In genomic region chr2:6602471-6602870, GRCh38 we compare ENCODE assay signal across 27 cellular contexts.
DNase-seq lines count a peak whose midpoint lies in the region; ATAC-seq and TF ChIP-seq lines count a peak whose summit lies in the region.
"Had no signal": no experiment of that assay in that cellular context is flagged by ENCODE, and none has a peak within 500 bp of the region (broad histone marks: within the 10 kb centered on the region; RNA-seq: fewer than 3 reads in every experiment).

No MANE protein-coding gene starts in this region.

- no peak overlapping the region for H4K5ac ChIP-seq in IMR-90 (ENCODE audit: low read depth, low read length)

- no peaks in the 10 kb centered on the region for H3K4me1 Mint-ChIP-seq in GM23338
- H3K4me1 Mint-ChIP-seq in stimulated activated memory B cell treated with anti-CD40 and anti-IgM and Interleukin-4, amounts not matched to agents 10 μg/mL and 1 μg/mL and 100 μg/mL, for 72 hours, result no peaks in the 10 kb centered on the region
- H3K4me1 Mint-ChIP-seq in effector memory CD8-positive, alpha-beta T cell (ENCODE audit: low read depth in 2 of 2), result no peaks in the 10 kb centered on the region
- H3K4me1 Mint-ChIP-seq: B cell had no signal

- peaks cover 58% of the 10 kb centered on the region for H3K9me3 Mint-ChIP-seq in GM23338
- H3K9me3 Mint-ChIP-seq in stimulated activated memory B cell treated with anti-CD40 and anti-IgM and Interleukin-4, amounts not matched to agents 10 μg/mL and 1 μg/mL and 100 μg/mL, for 72 hours, result no peaks in the 10 kb centered on the region
- no peaks in the 10 kb centered on the region for H3K9me3 Mint-ChIP-seq in effector memory CD8-positive, alpha-beta T cell
- H3K9me3 Mint-ChIP-seq: CD8-positive, alpha-beta T cell had no signal

- no peak for TF ChIP-seq RAD21 in IMR-90 (IDR thresholded peaks at IDR 0.05; ENCODE audit: low read length)

- intact Hi-C loops in IMR-90 (cut with micrococcal nuclease), result no loop called here

- no peak overlapping the region for H4K91ac ChIP-seq in IMR-90 (ENCODE audit: insufficient read depth, low read depth, low read length)

- DNase-seq in GM23338 (ENCODE audit: low spot score) (no peak), IMR-90 (peak; percentile 2), astrocyte of the spinal cord (ENCODE audit: low read depth, low spot score) (peak; percentile 5)
- no peak for DNase-seq in effector memory CD8-positive, alpha-beta T cell
- DNase-seq: Caco-2; CD8-positive, alpha-beta T cell; DMS79 treated with DMSO at 0.1 percent for 48 hours; H9; HFFc6; Kasumi-1; NCI-H1105; NCI-H1436 treated with DMSO at 0.1 percent for 48 hours; NCI-H1930; NCI-H2107; NCI-H446; NCI-H524 treated with DMSO at 0.1 percent for 48 hours; NCI-H774; NK-92 treated with Interleukin-12 subunit alpha and Interleukin-12 subunit beta, amount 100 ng/mL, for 24 hours; PC-9; Right ventricle myocardium superior; RPMI8226 had no signal

- no peaks in the 10 kb centered on the region for H3K79me2 ChIP-seq in GM23338 (replicated peaks; ENCODE audit: insufficient read depth)

- H3K27ac ChIP-seq in GM23338 (ENCODE audit: low read depth) (no peak overlapping the region), IMR-90 (ENCODE audit: insufficient read depth, low read length) (no peak overlapping the region)
- H3K27ac ChIP-seq: C4-2B, PC-9, SJSA1 had no signal

- no peaks in the 10 kb centered on the region for H3K27me3 Mint-ChIP-seq in GM23338 (ENCODE audit: insufficient read depth, low read depth, poor library complexity)
- no peaks in the 10 kb centered on the region for H3K27me3 Mint-ChIP-seq in stimulated activated memory B cell treated with anti-CD40 and anti-IgM and Interleukin-4, amounts not matched to agents 10 μg/mL and 1 μg/mL and 100 μg/mL, for 72 hours
- H3K27me3 Mint-ChIP-seq in effector memory CD8-positive, alpha-beta T cell, result no peaks in the 10 kb centered on the region
- H3K27me3 Mint-ChIP-seq: B cell had no signal

- no peak overlapping the region for H3K4me3 Mint-ChIP-seq in GM23338
- H3K4me3 Mint-ChIP-seq in stimulated activated memory B cell treated with anti-CD40 and anti-IgM and Interleukin-4, amounts not matched to agents 10 μg/mL and 1 μg/mL and 100 μg/mL, for 72 hours, result no peak overlapping the region
- H3K4me3 Mint-ChIP-seq in effector memory CD8-positive, alpha-beta T cell, result no peak overlapping the region
- H3K4me3 Mint-ChIP-seq: B cell; CD8-positive, alpha-beta T cell; H9; HFFc6 had no signal

- H3K36me3 Mint-ChIP-seq in GM23338 (ENCODE audit: low read depth), result peaks cover 4% of the 10 kb centered on the region; the same call in 2 of the 3 replicates
- no peaks in the 10 kb centered on the region for H3K36me3 Mint-ChIP-seq in stimulated activated memory B cell treated with anti-CD40 and anti-IgM and Interleukin-4, amounts not matched to agents 10 μg/mL and 1 μg/mL and 100 μg/mL, for 72 hours
- H3K36me3 Mint-ChIP-seq in effector memory CD8-positive, alpha-beta T cell (ENCODE audit: insufficient read depth), result no peaks in the 10 kb centered on the region
- H3K36me3 Mint-ChIP-seq: CD8-positive, alpha-beta T cell had no signal

- ATAC-seq in GM23338, result no peak
- no peak for ATAC-seq in IMR-90 (ENCODE audit: low read depth)
- peak; percentile 16 for ATAC-seq in stimulated activated memory B cell treated with anti-CD40 and anti-IgM and Interleukin-4, amounts not matched to agents 10 μg/mL and 1 μg/mL and 100 μg/mL, for 72 hours
- no peak for ATAC-seq in GM19455 (IDR thresholded peaks at IDR 0.05; ENCODE audit: unreplicated experiment)
- ATAC-seq in effector memory CD8-positive, alpha-beta T cell (replicated peaks), result no peak
- no peak for ATAC-seq in HG02588 (IDR thresholded peaks at IDR 0.05; ENCODE audit: unreplicated experiment)
- ATAC-seq: CD8-positive, alpha-beta T cell had no signal

- no peaks in the 10 kb centered on the region for H3F3A ChIP-seq in GM23338 (replicated peaks; ENCODE audit: low read depth)

- dilution Hi-C loops in IMR-90 (cut with HindIII; ENCODE audit: low sequenced_read_pairs, unreplicated experiment), result no loop called here

- H3K27ac Mint-ChIP-seq in GM23338, result no peak overlapping the region
- no peak overlapping the region for H3K27ac Mint-ChIP-seq in stimulated activated memory B cell treated with anti-CD40 and anti-IgM and Interleukin-4, amounts not matched to agents 10 μg/mL and 1 μg/mL and 100 μg/mL, for 72 hours
- no peak overlapping the region for H3K27ac Mint-ChIP-seq in effector memory CD8-positive, alpha-beta T cell
- H3K27ac Mint-ChIP-seq: B cell; CD8-positive, alpha-beta T cell; H9; HFFc6 had no signal

- no peak for TF ChIP-seq POLR2A in IMR-90 (IDR thresholded peaks at IDR 0.05; ENCODE audit: low read depth, low read length)

- H3K27me3 ChIP-seq in GM23338 (ENCODE audit: insufficient read depth), result no peaks in the 10 kb centered on the region
- H3K27me3 ChIP-seq in IMR-90 (ENCODE audit: control insufficient read depth, insufficient read depth, low read length), result no peaks in the 10 kb centered on the region
- H3K27me3 ChIP-seq: SJSA1 had no signal

- H4K8ac ChIP-seq in IMR-90 (ENCODE audit: low read depth in 2 of 2, low read length in 2 of 2), result no peak overlapping the region

- BruUV-seq in IMR-90 (replicated peaks; lab: Mats Ljungman, UMichigan), result no TSS peak

- H3K4me2 ChIP-seq in GM23338, result no peak overlapping the region
- no peak overlapping the region for H3K4me2 ChIP-seq in IMR-90 (ENCODE audit: low read depth, low read length)
- H3K4me2 ChIP-seq: PC-9 had no signal

- no peak overlapping the region for H3K14ac ChIP-seq in IMR-90 (replicated peaks; ENCODE audit: low read depth, low read length)

- in situ Hi-C loops in IMR-90 (cut with MboI; ENCODE audit: low sequenced_read_pairs), result no loop called here
- in situ Hi-C loops in astrocyte of the spinal cord (cut with HindIII; ENCODE audit: low sequenced_read_pairs), result no loop called here

- H3K56ac ChIP-seq in IMR-90 (ENCODE audit: extremely low read depth, insufficient read depth, low read length), result no peak overlapping the region

- CTCF ChIA-PET in IMR-90 (lab: Yijun Ruan, JAX), result no interaction called here

- no peak overlapping the region for H2BK20ac ChIP-seq in IMR-90 (ENCODE audit: low read depth, low read length)

- no peak overlapping the region for H2BK15ac ChIP-seq in IMR-90 (ENCODE audit: low read depth, low read length)

- H3K4me3 ChIP-seq in GM23338, result no peak overlapping the region
- H3K4me3 ChIP-seq in IMR-90 (ENCODE audit: insufficient read depth, low read depth, low read length), result no peak overlapping the region
- H3K4me3 ChIP-seq in astrocyte of the spinal cord (ENCODE audit: low read depth, low read length), result no peak overlapping the region
- H3K4me3 ChIP-seq: PC-9, SJSA1 had no signal

- no peak for TF ChIP-seq CTCF in GM23338 (conservative IDR thresholded peaks at IDR 0.05; ENCODE audit: low read depth in 2 of 2)
- no peak for TF ChIP-seq CTCF in IMR-90 (conservative IDR thresholded peaks at IDR 0.05; ENCODE audit: low read depth, low read length)
- TF ChIP-seq CTCF in astrocyte of the spinal cord (IDR thresholded peaks at IDR 0.05; ENCODE audit: low read depth, low read length), result no peak

- no peaks in the 10 kb centered on the region for H3K4me1 ChIP-seq in GM23338 (ENCODE audit: insufficient read depth)
- H3K4me1 ChIP-seq in IMR-90 (ENCODE audit: control insufficient read depth, insufficient read depth, low read length), result no peaks in the 10 kb centered on the region
- H3K4me1 ChIP-seq: Caco-2, SJSA1 had no signal

- no peaks in the 10 kb centered on the region for H3K9me1 ChIP-seq in IMR-90 (ENCODE audit: insufficient read depth, low read length)

- no peak overlapping the region for H2AK9ac ChIP-seq in IMR-90 (replicated peaks; ENCODE audit: low read depth, low read length, poor library complexity)

- POLR2A ChIA-PET in IMR-90 (lab: Charles Lee; ENCODE audit: unreplicated experiment), result no interaction called here

- peaks cover 3% of the 10 kb centered on the region; the same call in 1 of the 2 replicates for H3K9me3 ChIP-seq in IMR-90 (ENCODE audit: control insufficient read depth, insufficient read depth, low read length)
- H3K9me3 ChIP-seq: Caco-2 had no signal

- no peak overlapping the region for H3K23ac ChIP-seq in IMR-90 (ENCODE audit: low read depth, low read length)

- no peak overlapping the region for H2AK5ac ChIP-seq in IMR-90 (ENCODE audit: low read depth, low read length)

- no peak overlapping the region for H2BK120ac ChIP-seq in IMR-90 (ENCODE audit: low read depth, low read length)

- H3K36me3 ChIP-seq in GM23338 (ENCODE audit: insufficient read depth), result no peaks in the 10 kb centered on the region
- no peaks in the 10 kb centered on the region for H3K36me3 ChIP-seq in IMR-90 (ENCODE audit: control insufficient read depth, insufficient read depth, low read length)
- H3K36me3 ChIP-seq: SJSA1 had no signal

- H3K18ac ChIP-seq in IMR-90 (ENCODE audit: low read depth, low read length), result no peak overlapping the region

- no peaks in the 10 kb centered on the region for H3K9me2 ChIP-seq in GM23338 (ENCODE audit: insufficient read depth)

- H2BK5ac ChIP-seq in IMR-90 (ENCODE audit: low read depth, low read length, poor library complexity, severe bottlenecking), result no peak overlapping the region

- H3K9ac ChIP-seq in IMR-90 (ENCODE audit: low read depth, low read length), result no peak overlapping the region

- no peaks in the 10 kb centered on the region for H4K20me1 ChIP-seq in GM23338 (replicated peaks; ENCODE audit: insufficient read depth)
- H4K20me1 ChIP-seq in IMR-90 (ENCODE audit: insufficient read depth, low read length), result no peaks in the 10 kb centered on the region

- H3K4ac ChIP-seq in IMR-90 (ENCODE audit: low read depth, low read length), result no peak overlapping the region

- H3K79me1 ChIP-seq in IMR-90 (ENCODE audit: low read depth in 1 of 2, low read length in 2 of 2), result no peaks in the 10 kb centered on the region

- H2AFZ ChIP-seq in GM23338 (peak overlapping the region; percentile 40; the same call in 1 of the 2 replicates), IMR-90 (replicated peaks; ENCODE audit: low read length, poor library complexity) (peak overlapping the region; percentile 25)
- H2AFZ ChIP-seq: PC-9 had no signal

- WGBS in IMR-90 (ENCODE audit: extremely low coverage in 2 of 2, insufficient read length in 1 of 2), 2 experiments, result no CpG with 5 or more reads among the region's 4 CpGs

TF ChIP-seq in GM23338, 12 proteins besides CTCF, POLR2A, EP300 and RAD21 (continues in another document):
- TF ChIP-seq ZNF331 (CRISPR knock-in tag; IDR thresholded peaks at IDR 0.05; ENCODE audit: low read depth) (no peak), STAT1 (IDR thresholded peaks at IDR 0.05; ENCODE audit: unreplicated experiment) (no peak), POLR2AphosphoS5 (IDR thresholded peaks at IDR 0.05; ENCODE audit: low read depth) (no peak), ZNF114 (CRISPR knock-in tag; IDR thresholded peaks at IDR 0.05) (no peak), CREB1 (CRISPR knock-in tag; IDR thresholded peaks at IDR 0.05; ENCODE audit: low read depth) (no peak)

TF ChIP-seq in IMR-90, 13 proteins besides CTCF, POLR2A, EP300 and RAD21 (continues in another document):
- no peak for TF ChIP-seq CEBPB (IDR thresholded peaks at IDR 0.05; ENCODE audit: low read depth, low read length)
- no peak for TF ChIP-seq MXI1 (IDR thresholded peaks at IDR 0.05; ENCODE audit: borderline replicate concordance, low read depth, low read length)
- TF ChIP-seq RCOR1 (IDR thresholded peaks at IDR 0.05; ENCODE audit: insufficient replicate concordance, low read length), result no peak
- TF ChIP-seq MAFK (IDR thresholded peaks at IDR 0.05; ENCODE audit: low read depth, low read length), result no peak
- no peak for TF ChIP-seq NFE2L2 (IDR thresholded peaks at IDR 0.05; ENCODE audit: low read depth, low read length)

Comparison
In these comparisons a context has a peak if more than half of its experiments do, and no peak if none do; other contexts are left out.
1. DNase-seq: peak in IMR-90 (single experiment) and astrocyte of the spinal cord (single experiment); none in GM23338 (single experiment) and effector memory CD8-positive, alpha-beta T cell (0 of 3).